In genomic region chr18:77139619-77140018, GRCh38 we compare ENCODE assay signal across 21 cellular contexts. TPM values are rescaled to one million over a fixed set of nuclear protein-coding genes. Genes with fewer than 3 reads are reported as not detected.
DNase-seq lines count a peak whose midpoint lies in the region; ATAC-seq and TF ChIP-seq lines count a peak whose summit lies in the region.
"Had no signal": no experiment of that assay in that cellular context is flagged by ENCODE, and none has a peak within 500 bp of the region (broad histone marks: within the 10 kb centered on the region; RNA-seq: fewer than 3 reads in every experiment).

No MANE protein-coding gene starts in this region.

- no peak overlapping the region for H3K4me3 ChIP-seq in DND-41 (ENCODE audit: low read depth in 1 of 2, low read length in 2 of 2)
- H3K4me3 ChIP-seq in naive thymus-derived CD4-positive, alpha-beta T cell (ENCODE audit: low read length) = no peak overlapping the region
- H3K4me3 ChIP-seq in right cardiac atrium (ENCODE audit: low read length) = no peak overlapping the region
- H3K4me3 ChIP-seq: A549, BLaER1, GM23338, MG63, PC-9 had no signal

- H2AFZ ChIP-seq in DND-41 (ENCODE audit: low read depth, low read length) = no peak overlapping the region
- H2AFZ ChIP-seq: GM23338, PC-9 had no signal

- in situ Hi-C loops in GM13977 (cut with MboI; ENCODE audit: low pct_unique_long_range_greater_than_20kb, low sequenced_read_pairs, unreplicated experiment) = no loop called here

- H3K27me3 Mint-ChIP-seq in activated T-cell treated with anti-CD3 and anti-CD28 coated beads, Interleukin-2, amount 50 U/mL, for 4 hours (ENCODE audit: low read depth) = no peaks in the 10 kb centered on the region
- no peaks in the 10 kb centered on the region for H3K27me3 Mint-ChIP-seq in activated T-cell treated with anti-CD3 and anti-CD28 coated beads, Interleukin-2, amount 50 U/mL, for 24 hours
- H3K27me3 Mint-ChIP-seq in naive thymus-derived CD4-positive, alpha-beta T cell = no peaks in the 10 kb centered on the region
- peaks cover 1 to 10% (median 5%) of the 10 kb centered on the region in 3 donors for H3K27me3 Mint-ChIP-seq in immature natural killer cell (ENCODE audit: low read depth in 3 of 3)

- DNase-seq in activated T-cell treated with anti-CD3 and anti-CD28 coated beads, Interleukin-2, amount 50 U/mL, for 4 hours = no peak
- DNase-seq in activated T-cell treated with anti-CD3 and anti-CD28 coated beads, Interleukin-2, amount 50 U/mL, for 24 hours = no peak
- no peak for DNase-seq in DND-41
- DNase-seq in naive thymus-derived CD4-positive, alpha-beta T cell = no peak
- DNase-seq in immature natural killer cell = no peak
- DNase-seq in right cardiac atrium = no peak
- DNase-seq in GM13977 (ENCODE audit: low spot score) = no peak
- DNase-seq: HCEC 1CT, IMR-90, Kasumi-1, MG63, NCI-H1048, NCI-H146, NCI-H2029 treated with DMSO at 0.1 percent for 48 hours, NCI-H2171, NCI-H526, PC-9, SIG-M5 had no signal

- H3K27me3 ChIP-seq in DND-41 (ENCODE audit: insufficient read depth, low read length, poor library complexity) (no peaks in the 10 kb centered on the region), right cardiac atrium (ENCODE audit: control insufficient read depth, insufficient read depth) (no peaks in the 10 kb centered on the region)
- H3K27me3 ChIP-seq in naive thymus-derived CD4-positive, alpha-beta T cell (ENCODE audit: control insufficient read depth in 2 of 2, insufficient read depth in 2 of 2, low read length in 2 of 2) = no peaks in the 10 kb centered on the region
- H3K27me3 ChIP-seq: BLaER1, MG63 had no signal

- H3K79me2 ChIP-seq in DND-41 (ENCODE audit: insufficient read depth, low read length) = no peaks in the 10 kb centered on the region

- 84% methylated on average over 5 of the region's 5 CpGs for WGBS in right cardiac atrium

- H3K4me1 ChIP-seq in DND-41 (ENCODE audit: insufficient read depth, low read length) = peaks cover 54% of the 10 kb centered on the region
- peaks cover 16 to 20% of the 10 kb centered on the region in 2 donors for H3K4me1 ChIP-seq in naive thymus-derived CD4-positive, alpha-beta T cell (ENCODE audit: control insufficient read depth in 2 of 2, insufficient read depth in 2 of 2, low read length in 2 of 2)
- H3K4me1 ChIP-seq in right cardiac atrium (ENCODE audit: control insufficient read depth, insufficient read depth, low read length) = no peaks in the 10 kb centered on the region
- H3K4me1 ChIP-seq: A549 had no signal

- no peaks in the 10 kb centered on the region for H3K36me3 ChIP-seq in DND-41 (ENCODE audit: insufficient read depth, low read length)
- H3K36me3 ChIP-seq in naive thymus-derived CD4-positive, alpha-beta T cell (ENCODE audit: control insufficient read depth in 2 of 3, insufficient read depth in 3 of 3, low read length in 3 of 3) = no peaks in the 10 kb centered on the region
- H3K36me3 ChIP-seq: MG63 had no signal

- no peak overlapping the region for H3K4me2 ChIP-seq in DND-41 (ENCODE audit: insufficient read depth, low read length)
- H3K4me2 ChIP-seq: A549, BLaER1, GM23338, PC-9 had no signal

- peaks cover 37% of the 10 kb centered on the region for H3K4me1 Mint-ChIP-seq in activated T-cell treated with anti-CD3 and anti-CD28 coated beads, Interleukin-2, amount 50 U/mL, for 4 hours (ENCODE audit: low read depth)
- H3K4me1 Mint-ChIP-seq in activated T-cell treated with anti-CD3 and anti-CD28 coated beads, Interleukin-2, amount 50 U/mL, for 24 hours (ENCODE audit: low read depth) = peaks cover 37% of the 10 kb centered on the region
- peaks cover 23 to 55% (median 38%) of the 10 kb centered on the region in 7 donors for H3K4me1 Mint-ChIP-seq in naive thymus-derived CD4-positive, alpha-beta T cell
- peaks cover 73 to 82% of the 10 kb centered on the region in 2 donors for H3K4me1 Mint-ChIP-seq in immature natural killer cell
- H3K4me1 Mint-ChIP-seq: GM23338 had no signal

- intact Hi-C loops in naive thymus-derived CD4-positive, alpha-beta T cell (cut with micrococcal nuclease) = loop anchor here (1.0 to 2.0 kb wide), 3 partner anchors 7 to 67 kb away; partner anchors contain the start of gene MBP (in 1 of the 2)
- intact Hi-C loops in right cardiac atrium (cut with DNase I) = loop anchor here in 2 of 4 donors (10.0 kb wide), 1 partner anchor 65 kb away; no protein-coding TSS in a partner anchor

- H3K9me3 Mint-ChIP-seq in activated T-cell treated with anti-CD3 and anti-CD28 coated beads, Interleukin-2, amount 50 U/mL, for 4 hours = peaks cover 20% of the 10 kb centered on the region
- H3K9me3 Mint-ChIP-seq in activated T-cell treated with anti-CD3 and anti-CD28 coated beads, Interleukin-2, amount 50 U/mL, for 24 hours = peaks cover 23% of the 10 kb centered on the region
- H3K9me3 Mint-ChIP-seq in naive thymus-derived CD4-positive, alpha-beta T cell = peaks cover 4 to 36% (median 19%) of the 10 kb centered on the region in 11 donors
- peaks cover 0 to 10% (median 7%) of the 10 kb centered on the region in 6 donors for H3K9me3 Mint-ChIP-seq in immature natural killer cell

- peak overlapping the region; percentile 5 for H3K4me3 Mint-ChIP-seq in activated T-cell treated with anti-CD3 and anti-CD28 coated beads, Interleukin-2, amount 50 U/mL, for 4 hours
- H3K4me3 Mint-ChIP-seq in activated T-cell treated with anti-CD3 and anti-CD28 coated beads, Interleukin-2, amount 50 U/mL, for 24 hours = no peak overlapping the region
- H3K4me3 Mint-ChIP-seq in naive thymus-derived CD4-positive, alpha-beta T cell = no peak overlapping the region
- H3K4me3 Mint-ChIP-seq in immature natural killer cell = no peak overlapping the region
- H3K4me3 Mint-ChIP-seq: GM23338 had no signal

- H3K27ac ChIP-seq in DND-41 (ENCODE audit: low read length) = peak overlapping the region; percentile 44; the same call in 1 of the 2 replicates
- no peak overlapping the region for H3K27ac ChIP-seq in naive thymus-derived CD4-positive, alpha-beta T cell (ENCODE audit: low read depth, low read length)
- no peak overlapping the region for H3K27ac ChIP-seq in right cardiac atrium (ENCODE audit: low read length)
- H3K27ac ChIP-seq: A549, BLaER1, PC-9 had no signal

- no peaks in the 10 kb centered on the region for H4K20me1 ChIP-seq in DND-41 (ENCODE audit: insufficient read depth, low read length)
- H4K20me1 ChIP-seq: BLaER1 had no signal

- peaks cover 26% of the 10 kb centered on the region for H3K9me3 ChIP-seq in DND-41 (ENCODE audit: insufficient read depth, low read length, severe bottlenecking)
- peaks cover 0 to 13% (median 10%) of the 10 kb centered on the region in 3 experiments for H3K9me3 ChIP-seq in naive thymus-derived CD4-positive, alpha-beta T cell (ENCODE audit: control insufficient read depth in 2 of 3, low read length in 3 of 3)
- no peaks in the 10 kb centered on the region for H3K9me3 ChIP-seq in right cardiac atrium (ENCODE audit: control insufficient read depth, low read length)

- POLR2A ChIA-PET in naive thymus-derived CD4-positive, alpha-beta T cell (lab: Charles Lee) = interaction anchor here (1.9 to 12.0 kb wide), 2 partner anchors 8 to 37 kb away, joined by 9 to 83 read pairs; partner anchors contain the start of gene MBP

- CTCF ChIA-PET in naive thymus-derived CD4-positive, alpha-beta T cell (lab: Charles Lee) = interaction anchor here (2.5 kb wide), 1 partner anchor 139 kb away, joined by 9 read pairs; no protein-coding TSS in a partner anchor

- ATAC-seq in activated T-cell treated with anti-CD3 and anti-CD28 coated beads, Interleukin-2, amount 50 U/mL, for 4 hours = no peak
- ATAC-seq in DND-41 (ENCODE audit: insufficient read depth, low read depth) = no peak
- no peak for ATAC-seq in naive thymus-derived CD4-positive, alpha-beta T cell
- ATAC-seq in right cardiac atrium = no peak
- ATAC-seq: A549, GM23338 had no signal

- H3K27ac Mint-ChIP-seq in activated T-cell treated with anti-CD3 and anti-CD28 coated beads, Interleukin-2, amount 50 U/mL, for 24 hours = no peak overlapping the region
- peak overlapping the region in 8 of 9 donors; percentile 65 to 97 (median 87) for H3K27ac Mint-ChIP-seq in naive thymus-derived CD4-positive, alpha-beta T cell
- H3K27ac Mint-ChIP-seq in immature natural killer cell = peak overlapping the region in 2 of 6 donors; percentile 68 to 69
- H3K27ac Mint-ChIP-seq: GM23338 had no signal

- H3K9ac ChIP-seq in DND-41 (ENCODE audit: low read depth, low read length) = no peak overlapping the region
- H3K9ac ChIP-seq: BLaER1 had no signal

- H3K36me3 Mint-ChIP-seq in activated T-cell treated with anti-CD3 and anti-CD28 coated beads, Interleukin-2, amount 50 U/mL, for 4 hours (ENCODE audit: insufficient read depth) = no peaks in the 10 kb centered on the region
- H3K36me3 Mint-ChIP-seq in activated T-cell treated with anti-CD3 and anti-CD28 coated beads, Interleukin-2, amount 50 U/mL, for 24 hours (ENCODE audit: low read depth) = peaks cover 19% of the 10 kb centered on the region
- peaks cover 6 to 31% (median 13%) of the 10 kb centered on the region in 5 donors for H3K36me3 Mint-ChIP-seq in naive thymus-derived CD4-positive, alpha-beta T cell
- H3K36me3 Mint-ChIP-seq in immature natural killer cell = peaks cover 0 to 14% (median 5%) of the 10 kb centered on the region in 3 donors

- TF ChIP-seq CTCF in DND-41 (IDR thresholded peaks at IDR 0.05; ENCODE audit: borderline replicate concordance, extremely low read depth, low read length, poor library complexity, severe bottlenecking) (no peak), GM13977 (IDR thresholded peaks at IDR 0.05; ENCODE audit: extremely low read depth, insufficient read depth, missing control alignments) (no peak)

RNA-seq across cellular contexts. Expression of gene MBP, which starts 7.0 kb away (rescaled TPM):
- total RNA-seq in activated T-cell treated with anti-CD3 and anti-CD28 coated beads, Interleukin-2, amount 50 U/mL, for 4 hours = 10 to 100 TPM; 28.1 to 32.9 (median 32.3) TPM
- total RNA-seq in naive thymus-derived CD4-positive, alpha-beta T cell = 100 to 1,000 TPM in 3 of 5 experiments, 10 to 100 TPM in 2; 88.3 to 152 (median 116) TPM
- 100 to 1,000 TPM in 1 of 2 donors, 10 to 100 TPM in 1; 96.4 to 107 TPM for polyA plus RNA-seq in naive thymus-derived CD4-positive, alpha-beta T cell
- polyA plus RNA-seq in immature natural killer cell (100 to 1,000 TPM; 187 to 403 (median 297) TPM), right cardiac atrium (10.5 TPM)
- total RNA-seq in right cardiac atrium = 10 to 100 TPM; 14.6 to 26.4 (median 19.6) TPM
